Comparison of ENCODE assay signal across 8 cellular contexts in genomic region chr14:61750708-61751474, GRCh38. TPM values are rescaled to one million over a fixed set of nuclear protein-coding genes. Genes with fewer than 3 reads are reported as not detected.
A peak's percentile ranks its signal among the peaks of the same experiment; 100 is the strongest.
DNase-seq lines count a peak whose midpoint lies in the region; ATAC-seq and FAIRE-seq lines count a peak whose summit lies in the region.

No MANE protein-coding gene starts in this region.

- H3K9me3 ChIP-seq in iPS-18c (ENCODE audit: control insufficient read depth, insufficient read depth, low read length) (no peaks in the 10 kb centered on the region), small intestine (ENCODE audit: control insufficient read depth, low read depth) (no peaks in the 10 kb centered on the region)

- 1 to 2% (median 2%) methylated on average over 43 to 54 of the region's 54 CpGs for WGBS in small intestine, 3 donors

- no peak for FAIRE-seq in small intestine (lab: Jason Lieb, UNC)

- peaks cover 0 to 2% of the 10 kb centered on the region in 2 donors for H3K4me1 ChIP-seq in small intestine (ENCODE audit: control insufficient read depth in 2 of 2, insufficient read depth in 1 of 2, low read depth in 1 of 2, low read length in 1 of 2)

- H3K36me3 ChIP-seq in small intestine (ENCODE audit: control insufficient read depth in 2 of 2, insufficient read depth in 2 of 2, low read length in 2 of 2) = peaks cover 0 to 3% of the 10 kb centered on the region in 2 donors

- H3K27me3 ChIP-seq in small intestine (ENCODE audit: control insufficient read depth in 2 of 2, insufficient read depth in 2 of 2, low read length in 2 of 2) = peaks cover 0 to 3% of the 10 kb centered on the region in 2 donors

- peak overlapping the region; percentile 66 to 89 for H3K27ac ChIP-seq in small intestine (ENCODE audit: low read depth in 1 of 2, low read length in 1 of 2)

- H3K4me3 ChIP-seq in iPS-18c (ENCODE audit: insufficient read depth, low read depth, low read length) (peak overlapping the region; percentile 50), small intestine (ENCODE audit: low read depth in 1 of 2, low read length in 2 of 2) (peak overlapping the region; percentile 52 to 62)

- DNase-seq in EH (ENCODE audit: low read depth) = peak; percentile 90
- peak; percentile 91 for DNase-seq in LoVo (ENCODE audit: low spot score)
- DNase-seq in UCSD-AML1 (lab: John Stamatoyannopoulos, UW; ENCODE audit: unreplicated experiment) = peak; percentile 93
- peak; percentile 32 for DNase-seq in brain pericyte (ENCODE audit: low read depth, low spot score)
- peak; percentile 91 for DNase-seq in small intestine
- DNase-seq in A172 (ENCODE audit: low spot score) = no peak

- ATAC-seq in GM21786 (IDR thresholded peaks at IDR 0.05; ENCODE audit: unreplicated experiment) = peak; percentile 85

RNA-seq across cellular contexts. Expression of gene SNAPC1, which starts 11.3 kb away (rescaled TPM):
- polyA plus RNA-seq in small intestine = 1 to 10 TPM; 1.4 to 3.7 (median 2.2) TPM
- total RNA-seq in A172 (2014; rRNA removed; shearing (Covaris generic)) = 33.0 and 36.3 TPM in 2 replicates

RNA-seq across cellular contexts. Expression of gene HIF1A, which starts 55.6 kb away (rescaled TPM):
- polyA plus RNA-seq in small intestine = 10 to 100 TPM; 19.5 to 49.1 (median 21.2) TPM
- 226 and 236 TPM in 2 replicates for total RNA-seq in A172 (2014; rRNA removed; shearing (Covaris generic))
